Comparison of ENCODE assay signal across 16 cellular contexts in the genomic region with DNA sequence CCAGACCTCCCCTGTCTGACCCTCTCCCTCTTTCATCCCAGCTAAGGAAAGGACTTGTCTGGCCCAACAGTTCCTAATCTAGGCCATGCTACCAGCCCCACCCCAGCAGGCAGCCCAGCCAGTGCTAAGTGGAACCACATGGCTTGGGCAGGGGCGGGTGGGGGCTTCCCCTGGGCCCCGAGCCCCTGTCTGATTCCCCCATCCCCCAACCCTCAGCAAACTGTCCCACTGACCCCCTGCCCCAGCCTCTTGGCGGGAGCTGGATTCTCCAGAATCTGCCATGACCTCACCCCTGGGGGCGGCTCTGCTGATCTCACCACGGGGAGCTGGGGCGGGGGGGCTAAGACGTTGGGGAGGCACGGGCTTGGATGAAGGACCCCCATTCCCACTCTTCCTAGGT. TPM values are rescaled to one million over a fixed set of nuclear protein-coding genes. Genes with fewer than 3 reads are reported as not detected.
DNase-seq lines count a peak whose midpoint lies in the region; ATAC-seq and TF ChIP-seq lines count a peak whose summit lies in the region.
"Had no signal": no experiment of that assay in that cellular context is flagged by ENCODE, and none has a peak within 500 bp of the region (broad histone marks: within the 10 kb centered on the region; RNA-seq: fewer than 3 reads in every experiment).

No MANE protein-coding gene starts in this region.

- H3K36me3 Mint-ChIP-seq in MCF 10A (ENCODE audit: insufficient read depth, unreplicated experiment): no peaks in the 10 kb centered on the region

- H3K79me2 ChIP-seq in parathyroid adenoma: no peaks in the 10 kb centered on the region

- 31 to 33% methylated on average over 8 of the region's 8 CpGs for WGBS in aorta, 2 donors

- H2AFZ ChIP-seq in parathyroid adenoma: no peak overlapping the region

- peak overlapping the region in 2 of 3 donors; percentile 17 to 25 for H3K4me3 ChIP-seq in breast epithelium
- no peak overlapping the region for H3K4me3 ChIP-seq in parathyroid adenoma (ENCODE audit: low read depth, low read length)
- H3K4me3 ChIP-seq in aorta (ENCODE audit: low read length in 2 of 2): no peak overlapping the region

- no TSS peak for BruUV-seq in MCF 10A (replicated peaks; lab: Mats Ljungman, UMichigan)

- no peak overlapping the region for H3K4me2 ChIP-seq in parathyroid adenoma (ENCODE audit: low read length)

- no peaks in the 10 kb centered on the region for H3K9me3 ChIP-seq in breast epithelium
- H3K9me3 ChIP-seq in parathyroid adenoma (ENCODE audit: control insufficient read depth, low read length): no peaks in the 10 kb centered on the region
- no peaks in the 10 kb centered on the region for H3K9me3 ChIP-seq in aorta (ENCODE audit: control insufficient read depth, low read length)

- peak in 1 of 2 donors; percentile 35 for DNase-seq in breast epithelium (ENCODE audit: low spot score in 2 of 2)
- no peak for DNase-seq in MCF 10A (ENCODE audit: unreplicated experiment)
- DNase-seq in fibroblast of the conjunctiva (ENCODE audit: low read depth): peak; percentile 5
- DNase-seq in aorta: peak in 1 of 2 donors; percentile 56
- DNase-seq in GM19238 (ENCODE audit: insufficient read length, low spot score): no peak
- DNase-seq in epidermal melanocyte (ENCODE audit: insufficient read length, low spot score): no peak
- DNase-seq: activated B cell treated with CpG ODN at 0.5 μM for 24 hours, DMS 273 treated with DMSO at 0.1 percent for 48 hours, NCI-H187, nephron progenitor cell had no signal

- peaks cover 53% of the 10 kb centered on the region for H3K27me3 Mint-ChIP-seq in MCF 10A (ENCODE audit: insufficient read depth, unreplicated experiment)

- TF ChIP-seq POLR2A in breast epithelium (IDR thresholded peaks at IDR 0.05): no peak

- ATAC-seq in aorta (ENCODE audit: low FRiP score): peak; percentile 59
- ATAC-seq in esophagus mucosa: no peak
- ATAC-seq: HepG2 had no signal

- intact Hi-C loops in breast epithelium (cut with DNase I; ENCODE audit: low total_unique reads): no loop called here
- intact Hi-C loops in MCF 10A (cut with micrococcal nuclease): no loop called here
- intact Hi-C loops in aorta (cut with DNase I): no loop called here

- H3K27ac ChIP-seq in breast epithelium (peak overlapping the region; percentile 77 to 92), parathyroid adenoma (peak overlapping the region; percentile 36), aorta (ENCODE audit: low read depth in 1 of 2, low read length in 2 of 2) (no peak overlapping the region)

- no peak overlapping the region for H3K4me3 Mint-ChIP-seq in MCF 10A (ENCODE audit: unreplicated experiment)
- H3K4me3 Mint-ChIP-seq: activated B cell treated with CpG ODN at 0.5 μM for 24 hours, nephron progenitor cell had no signal

- H3K27me3 ChIP-seq in breast epithelium (peaks cover 0 to 47% of the 10 kb centered on the region in 2 donors), parathyroid adenoma (ENCODE audit: control insufficient read depth, insufficient read depth, low read length) (no peaks in the 10 kb centered on the region), aorta (ENCODE audit: control insufficient read depth in 1 of 2, insufficient read depth in 2 of 2, low read length in 1 of 2) (no peaks in the 10 kb centered on the region)

- CTCF ChIA-PET in MCF 10A (lab: Yijun Ruan, JAX): interaction anchor here (1.5 kb wide), 1 partner anchor 56 kb away, joined by 3 read pairs; no protein-coding TSS in a partner anchor

- no peaks in the 10 kb centered on the region for H3K36me3 ChIP-seq in breast epithelium
- no peaks in the 10 kb centered on the region for H3K36me3 ChIP-seq in parathyroid adenoma (ENCODE audit: control insufficient read depth, insufficient read depth, low read length)
- H3K36me3 ChIP-seq in aorta (ENCODE audit: control insufficient read depth in 1 of 2, insufficient read depth in 2 of 2, low read length in 1 of 2): no peaks in the 10 kb centered on the region

- no peak overlapping the region for H3K27ac Mint-ChIP-seq in MCF 10A (ENCODE audit: low read depth, unreplicated experiment)
- H3K27ac Mint-ChIP-seq: activated B cell treated with CpG ODN at 0.5 μM for 24 hours had no signal

- TF ChIP-seq CTCF in breast epithelium (IDR thresholded peaks at IDR 0.05): no peak
- TF ChIP-seq CTCF in MCF 10A (IDR thresholded peaks at IDR 0.05; ENCODE audit: unreplicated experiment): no peak
- no peak for TF ChIP-seq CTCF in parathyroid adenoma (IDR thresholded peaks at IDR 0.05)

- H3K4me1 Mint-ChIP-seq in MCF 10A (ENCODE audit: insufficient read depth, unreplicated experiment): peaks cover 20% of the 10 kb centered on the region
- H3K4me1 Mint-ChIP-seq: activated B cell treated with CpG ODN at 0.5 μM for 24 hours had no signal

- H3K9ac ChIP-seq in parathyroid adenoma: no peak overlapping the region

- H3K4me1 ChIP-seq in breast epithelium: peaks cover 0 to 5% of the 10 kb centered on the region in 2 donors
- peaks cover 4% of the 10 kb centered on the region for H3K4me1 ChIP-seq in parathyroid adenoma
- peaks cover 0 to 4% of the 10 kb centered on the region in 2 donors for H3K4me1 ChIP-seq in aorta (ENCODE audit: control insufficient read depth in 1 of 2, insufficient read depth in 2 of 2, low read length in 2 of 2)

- POLR2A ChIA-PET in MCF 10A (lab: Yijun Ruan, JAX): no interaction called here

- H3K9me3 Mint-ChIP-seq in MCF 10A (ENCODE audit: unreplicated experiment): no peaks in the 10 kb centered on the region
- H3K9me3 Mint-ChIP-seq: nephron progenitor cell had no signal

RNA-seq across cellular contexts. Expression of a gene that starts 2.9 kb away (rescaled TPM):
- total RNA-seq in breast epithelium (10 to 100 TPM in 2 of 3 donors, 1 to 10 TPM in 1; 4.8 to 32.2 (median 12.5) TPM), MCF 10A (2022) (0.98 and 1.5 TPM in 2 replicates), aorta (10 to 100 TPM in 1 of 2 donors, 1 to 10 TPM in 1; 8.2 to 13.3 TPM), esophagus mucosa (5.6 TPM)
- 10 to 100 TPM in 1 of 2 donors, 1 to 10 TPM in 1; 4.9 to 84.7 TPM for polyA plus RNA-seq in aorta
- total RNA-seq: activated B cell treated with CpG ODN at 0.5 μM for 24 hours, endothelial cell of umbilical vein, H4 had no signal
- polyA plus RNA-seq: endothelial cell of umbilical vein, HepG2 had no signal

RNA-seq across cellular contexts. Expression of a gene that starts 5.9 kb away (rescaled TPM):
- total RNA-seq in breast epithelium (not detected), MCF 10A (2022) (not detected in 2 replicates), aorta (not detected), esophagus mucosa (not detected)
- not detected for polyA plus RNA-seq in aorta
- total RNA-seq: A172, activated B cell treated with CpG ODN at 0.5 μM for 24 hours, endothelial cell of umbilical vein, H4, HepG2 had no signal
- polyA plus RNA-seq: endothelial cell of umbilical vein, HepG2 had no signal

Comparison
In these comparisons a context has a peak if more than half of its experiments do, and no peak if none do; other contexts are left out.
1. H3K27ac ChIP-seq: peak in breast epithelium (2 of 2) and parathyroid adenoma (single experiment); none in aorta (0 of 2).
2. H3K4me3 ChIP-seq: peak in breast epithelium (2 of 3); none in parathyroid adenoma (single experiment) and aorta (0 of 2).